9 cellular contexts compared by ENCODE assay signal in genomic region chr1:6261615-6261995, GRCh38. TPM values are rescaled to one million over a fixed set of nuclear protein-coding genes. Genes with fewer than 3 reads are reported as not detected.
DNase-seq lines count a peak whose midpoint lies in the region; ATAC-seq and TF ChIP-seq lines count a peak whose summit lies in the region.
"Had no signal": no experiment of that assay in that cellular context is flagged by ENCODE, and none has a peak within 500 bp of the region (broad histone marks: within the 10 kb centered on the region; RNA-seq: fewer than 3 reads in every experiment).

No MANE protein-coding gene starts in this region.

- ATAC-seq in CD4-positive, alpha-beta T cell (ENCODE audit: poor library complexity): no peak
- no peak for ATAC-seq in naive thymus-derived CD8-positive, alpha-beta T cell
- no peak for ATAC-seq in GM21367 (IDR thresholded peaks at IDR 0.05; ENCODE audit: unreplicated experiment)
- ATAC-seq in HG03460 (IDR thresholded peaks at IDR 0.05; ENCODE audit: unreplicated experiment): no peak

- in situ Hi-C loops in ACHN (cut with HindIII; ENCODE audit: low pct_ligation_motif_present, low pct_unique_long_range_greater_than_20kb, low sequenced_read_pairs): no loop called here

- no peak for TF ChIP-seq CTCF in CD4-positive, alpha-beta T cell (IDR thresholded peaks at IDR 0.05)
- no peak for TF ChIP-seq CTCF in colonic mucosa (IDR thresholded peaks at IDR 0.05)

- no peaks in the 10 kb centered on the region for H3K9me3 ChIP-seq in CD4-positive, alpha-beta T cell (ENCODE audit: control insufficient read depth, low read length)
- no peaks in the 10 kb centered on the region for H3K9me3 ChIP-seq in colonic mucosa

- H3K27ac ChIP-seq in CD4-positive, alpha-beta T cell (ENCODE audit: low read depth, low read length): no peak overlapping the region
- H3K27ac ChIP-seq in colonic mucosa: peak overlapping the region; percentile 27

- no peaks in the 10 kb centered on the region for H3K36me3 Mint-ChIP-seq in CD4-positive, alpha-beta T cell (ENCODE audit: low read depth)
- H3K36me3 Mint-ChIP-seq in naive thymus-derived CD8-positive, alpha-beta T cell: no peaks in the 10 kb centered on the region

- peaks cover 4% of the 10 kb centered on the region for H3K4me1 Mint-ChIP-seq in CD4-positive, alpha-beta T cell (ENCODE audit: low read depth)
- peaks cover 0 to 14% (median 6%) of the 10 kb centered on the region in 4 donors for H3K4me1 Mint-ChIP-seq in naive thymus-derived CD8-positive, alpha-beta T cell

- CTCF ChIA-PET in CD4-positive, alpha-beta T cell (lab: Charles Lee): interaction anchor here (2.9 kb wide), 1 partner anchor 17 kb away, joined by 7 read pairs; no protein-coding TSS in a partner anchor

- H3K4me3 ChIP-seq in colonic mucosa: peak overlapping the region; percentile 44

- DNase-seq in CD4-positive, alpha-beta T cell: no peak
- DNase-seq in NCI-H1694 (lab: John Stamatoyannopoulos, UW): peak; percentile 29
- no peak for DNase-seq in colonic mucosa
- no peak for DNase-seq in naive thymus-derived CD8-positive, alpha-beta T cell
- DNase-seq in ACHN: no peak
- DNase-seq in NCI-H2107 treated with DMSO at 0.1 percent for 48 hours (lab: John Stamatoyannopoulos, UW; ENCODE audit: unreplicated experiment): no peak
- DNase-seq: NCI-H1092 treated with DMSO at 0.1 percent for 48 hours had no signal

- peaks cover 13% of the 10 kb centered on the region for H3K27me3 ChIP-seq in CD4-positive, alpha-beta T cell (ENCODE audit: control insufficient read depth, insufficient read depth, low read length)
- no peaks in the 10 kb centered on the region for H3K27me3 ChIP-seq in colonic mucosa

- H3K27me3 Mint-ChIP-seq in CD4-positive, alpha-beta T cell: peaks cover 11% of the 10 kb centered on the region
- H3K27me3 Mint-ChIP-seq in naive thymus-derived CD8-positive, alpha-beta T cell: peaks cover 0 to 10% (median 1%) of the 10 kb centered on the region in 5 donors

- H3K9ac ChIP-seq in colonic mucosa (ENCODE audit: low read depth in 2 of 2, low read length in 2 of 2): peak overlapping the region in 1 of 2 donors; percentile 28

- H3K27ac Mint-ChIP-seq in CD4-positive, alpha-beta T cell: no peak overlapping the region
- H3K27ac Mint-ChIP-seq in naive thymus-derived CD8-positive, alpha-beta T cell: no peak overlapping the region

- no peaks in the 10 kb centered on the region for H3K9me3 Mint-ChIP-seq in CD4-positive, alpha-beta T cell
- H3K9me3 Mint-ChIP-seq in naive thymus-derived CD8-positive, alpha-beta T cell: no peaks in the 10 kb centered on the region

- H3K4me3 Mint-ChIP-seq in CD4-positive, alpha-beta T cell: peak overlapping the region; percentile 80
- H3K4me3 Mint-ChIP-seq in naive thymus-derived CD8-positive, alpha-beta T cell: peak overlapping the region; percentile 58 to 84 (median 68)

- POLR2A ChIA-PET in CD4-positive, alpha-beta T cell (lab: Charles Lee): no interaction called here
- POLR2A ChIA-PET in naive thymus-derived CD8-positive, alpha-beta T cell (lab: Charles Lee): no interaction called here

- H3K36me3 ChIP-seq in colonic mucosa: no peaks in the 10 kb centered on the region

- H3K4me1 ChIP-seq in colonic mucosa: peaks cover 7% of the 10 kb centered on the region

- intact Hi-C loops in CD4-positive, alpha-beta T cell (cut with DNase I, micrococcal nuclease): no loop called here
- intact Hi-C loops in colonic mucosa (cut with DNase I): no loop called here

RNA-seq across cellular contexts. Expression of gene GPR153, which starts 0.7 kb away (rescaled TPM):
- total RNA-seq in CD4-positive, alpha-beta T cell: under 1 TPM; 0.14 to 0.19 TPM
- 10 to 100 TPM; 19.6 to 21.0 TPM for total RNA-seq in colonic mucosa
- total RNA-seq in naive thymus-derived CD8-positive, alpha-beta T cell: 1 to 10 TPM; 1.3 TPM
- under 1 TPM; 0.06 to 0.56 (median 0.16) TPM for polyA plus RNA-seq in naive thymus-derived CD8-positive, alpha-beta T cell

RNA-seq across cellular contexts. Expression of gene HES3, which starts 17.6 kb away (rescaled TPM):
- total RNA-seq in CD4-positive, alpha-beta T cell: not detected
- total RNA-seq in colonic mucosa: not detected
- not detected for total RNA-seq in naive thymus-derived CD8-positive, alpha-beta T cell
- not detected for polyA plus RNA-seq in naive thymus-derived CD8-positive, alpha-beta T cell

RNA-seq across cellular contexts. Expression of gene ICMT, which starts 25.8 kb away (rescaled TPM):
- 1 to 10 TPM; 1.7 to 3.0 TPM for total RNA-seq in CD4-positive, alpha-beta T cell
- 10 to 100 TPM; 56.6 to 72.5 TPM for total RNA-seq in colonic mucosa
- total RNA-seq in naive thymus-derived CD8-positive, alpha-beta T cell: 10 to 100 TPM; 12.9 to 16.3 TPM
- polyA plus RNA-seq in naive thymus-derived CD8-positive, alpha-beta T cell: 10 to 100 TPM; 13.0 to 15.6 (median 14.1) TPM

RNA-seq across cellular contexts. Expression of gene RNF207, which starts 55.7 kb away (rescaled TPM):
- 1 to 10 TPM; 5.4 to 6.8 TPM for total RNA-seq in CD4-positive, alpha-beta T cell
- 10 to 100 TPM; 18.4 to 19.4 TPM for total RNA-seq in colonic mucosa
- total RNA-seq in naive thymus-derived CD8-positive, alpha-beta T cell: under 1 TPM; 0.36 to 0.47 TPM
- polyA plus RNA-seq in naive thymus-derived CD8-positive, alpha-beta T cell: not detected

Comparison
In these comparisons a context has a peak if more than half of its experiments do, and no peak if none do; other contexts are left out.
1. RNA of gene GPR153, which starts 0.7 kb away (total RNA-seq): 19.6 to 21.0 TPM in colonic mucosa; 1.3 TPM in naive thymus-derived CD8-positive, alpha-beta T cell and 0.14 to 0.19 TPM in CD4-positive, alpha-beta T cell; every median in the first group is over 4 times any median in the second.